ENCODE assay signal across 8 cellular contexts in genomic region chr13:72839831-72840426, GRCh38. TPM values are rescaled to one million over a fixed set of nuclear protein-coding genes. Genes with fewer than 3 reads are reported as not detected.
A peak's percentile ranks its signal among the peaks of the same experiment; 100 is the strongest.
DNase-seq lines count a peak whose midpoint lies in the region; ATAC-seq lines count a peak whose summit lies in the region.

No MANE protein-coding gene starts in this region.

- ATAC-seq in GM19452 (IDR thresholded peaks at IDR 0.05; ENCODE audit: unreplicated experiment): peak; percentile 92
- peak; percentile 95 for ATAC-seq in HG03378 (IDR thresholded peaks at IDR 0.05; ENCODE audit: unreplicated experiment)
- ATAC-seq in left cardiac atrium: peak; percentile 53 to 55

- intact Hi-C loops in left cardiac atrium (cut with DNase I): no loop called here

- DNase-seq in EL (peak; percentile 47), NCI-H82 treated with DMSO at 0.1 percent for 48 hours (lab: John Stamatoyannopoulos, UW; ENCODE audit: unreplicated experiment) (peak; percentile 6), left cardiac atrium (peak; percentile 16), NCI-H446 (lab: John Stamatoyannopoulos, UW) (no peak)
- peak; percentile 4 for DNase-seq in activated gamma-delta T cell treated with anti-CD3 and anti-CD28 coated beads, Interleukin-2, amount 50 U/mL, for 16 hours (ENCODE audit: low read depth)
- peak; percentile 9 to 19 (median 12) for DNase-seq in stimulated activated CD4-positive, alpha-beta T cell treated with anti-CD3 and anti-CD28 coated beads, Interleukin-12 subunit alpha, Interleukin-12 subunit beta, amount 100 ng/mL, for 48 hours (ENCODE audit: low read depth in 2 of 3, low spot score in 1 of 3)

RNA-seq across cellular contexts. Expression of gene PIBF1, which starts 58.0 kb away (rescaled TPM):
- total RNA-seq in left cardiac atrium: 10 to 100 TPM; 12.2 to 13.5 TPM

RNA-seq across cellular contexts. Expression of gene DIS3, which starts 58.2 kb away (rescaled TPM):
- 10 to 100 TPM; 14.3 to 18.6 TPM for total RNA-seq in left cardiac atrium

Comparison
In these comparisons a context has a peak if more than half of its experiments do, and no peak if none do; other contexts are left out.
1. DNase-seq: peak in EL (single experiment), NCI-H82 treated with DMSO at 0.1 percent for 48 hours (single experiment), activated gamma-delta T cell treated with anti-CD3 and anti-CD28 coated beads, Interleukin-2, amount 50 U/mL, for 16 hours (single experiment), left cardiac atrium (single experiment) and stimulated activated CD4-positive, alpha-beta T cell treated with anti-CD3 and anti-CD28 coated beads, Interleukin-12 subunit alpha, Interleukin-12 subunit beta, amount 100 ng/mL, for 48 hours (3 of 3); none in NCI-H446 (0 of 2).
2. Peak in every context shown above with its lines, with median percentiles within 50 percentile points of each other: ATAC-seq.